Comparison of ENCODE assay signal across 1 cellular context in the genomic region with DNA sequence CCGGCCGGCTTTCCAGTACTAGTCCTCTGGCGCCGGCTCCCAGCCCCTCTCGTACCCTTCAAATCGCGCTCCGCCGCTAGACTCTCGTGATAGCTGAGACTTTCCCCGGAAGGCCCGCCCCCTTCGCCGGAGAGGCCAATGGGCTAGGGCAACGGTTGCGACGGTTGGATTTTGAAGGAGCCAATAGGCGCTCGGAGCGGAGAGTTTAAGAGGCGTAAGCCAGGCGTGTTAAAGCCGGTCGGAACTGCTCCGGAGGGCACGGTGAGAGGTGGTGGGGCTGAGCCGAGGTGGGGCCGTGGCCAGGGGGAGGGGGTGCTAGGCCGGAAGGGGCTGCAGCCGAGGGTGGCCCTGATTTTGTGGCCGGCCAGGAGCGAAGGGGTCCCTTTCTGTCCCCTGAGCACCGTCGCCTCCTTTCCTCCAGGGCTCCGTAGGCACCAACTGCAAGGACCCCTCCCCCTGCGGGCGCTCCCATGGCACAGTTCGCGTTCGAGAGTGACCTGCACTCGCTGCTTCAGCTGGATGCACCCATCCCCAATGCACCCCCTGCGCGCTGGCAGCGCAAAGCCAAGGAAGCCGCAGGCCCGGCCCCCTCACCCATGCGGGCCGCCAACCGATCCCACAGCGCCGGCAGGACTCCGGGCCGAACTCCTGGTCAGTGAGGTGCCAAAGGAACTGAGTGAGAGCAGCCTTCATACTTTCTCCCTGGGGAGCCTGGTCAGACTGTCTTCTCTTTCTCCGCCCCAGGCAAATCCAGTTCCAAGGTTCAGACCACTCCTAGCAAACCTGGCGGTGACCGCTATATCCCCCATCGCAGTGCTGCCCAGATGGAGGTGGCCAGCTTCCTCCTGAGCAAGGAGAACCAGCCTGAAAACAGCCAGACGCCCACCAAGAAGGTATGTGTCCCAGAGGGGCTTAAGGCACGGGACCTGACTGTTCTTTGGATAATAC.
TF ChIP-seq lines count a peak whose summit lies in the region.

CDC20 (plus strand) TSS at position 236 of the 948 bp plus-strand sequence; CDS start at position 471, 235 bp downstream.

TF ChIP-seq in HepG2, 621 proteins besides CTCF, POLR2A, EP300 and RAD21 (continued from another document and continues in another):
- TF ChIP-seq ZXDC (CRISPR knock-in tag; IDR thresholded peaks at IDR 0.05) (0 out of 2 replicates have a peak, but pooled peaks have one; percentile 41), ZNF768 (CRISPR knock-in tag; IDR thresholded peaks at IDR 0.05) (no peak), ZNF558 (CRISPR knock-in tag; IDR thresholded peaks at IDR 0.05; ENCODE audit: borderline replicate concordance) (no peak), ZNF530 (CRISPR knock-in tag; IDR thresholded peaks at IDR 0.05; ENCODE audit: low read depth) (no peak), CCDC6 (CRISPR knock-in tag; IDR thresholded peaks at IDR 0.05) (peak; percentile 99), YY1 (IDR thresholded peaks at IDR 0.05; ENCODE audit: insufficient read depth, insufficient replicate concordance, low read depth, low read length) (no peak), ZSCAN29 (CRISPR knock-in tag; conservative IDR thresholded peaks at IDR 0.05) (no peak), KDM6A (CRISPR knock-in tag; IDR thresholded peaks at IDR 0.05; ENCODE audit: low read depth) (no peak), ZBTB3 (CRISPR knock-in tag; IDR thresholded peaks at IDR 0.05; ENCODE audit: borderline replicate concordance, low read depth) (no peak), MBD4 (IDR thresholded peaks at IDR 0.05; ENCODE audit: borderline replicate concordance, low read length) (no peak), ZNF737 (CRISPR knock-in tag; IDR thresholded peaks at IDR 0.05; ENCODE audit: borderline replicate concordance) (no peak), ZBTB26 (CRISPR knock-in tag; IDR thresholded peaks at IDR 0.05; ENCODE audit: borderline replicate concordance) (no peak), ZC3H4 (CRISPR knock-in tag; IDR thresholded peaks at IDR 0.05; ENCODE audit: borderline replicate concordance) (no peak), BRCA1 (CRISPR knock-in tag; IDR thresholded peaks at IDR 0.05) (no peak), ZNF687 (CRISPR knock-in tag; IDR thresholded peaks at IDR 0.05) (peak; percentile 70), ZSCAN20 (CRISPR knock-in tag; IDR thresholded peaks at IDR 0.05; ENCODE audit: borderline replicate concordance) (no peak), ZNF788 (CRISPR knock-in tag; IDR thresholded peaks at IDR 0.05; ENCODE audit: borderline replicate concordance) (peak; percentile 45; the same call in 1 of the 2 replicates), ZBTB38 (CRISPR knock-in tag; IDR thresholded peaks at IDR 0.05) (no peak), TAF1 (CRISPR knock-in tag; IDR thresholded peaks at IDR 0.05) (peak; percentile 54; the same call in 1 of the 2 replicates), ZNF513 (CRISPR knock-in tag; conservative IDR thresholded peaks at IDR 0.05) (no peak), SMARCC2 (IDR thresholded peaks at IDR 0.05) (no peak), ELF1 (CRISPR knock-in tag; IDR thresholded peaks at IDR 0.05) (peak; percentile 78), DDIT3 (CRISPR knock-in tag; IDR thresholded peaks at IDR 0.05) (no peak), GATAD1 (CRISPR knock-in tag; IDR thresholded peaks at IDR 0.05) (peak; percentile 91), JUND (CRISPR knock-in tag; IDR thresholded peaks at IDR 0.05) (no peak), ZNF577 (CRISPR knock-in tag; IDR thresholded peaks at IDR 0.05; ENCODE audit: borderline replicate concordance, low read depth) (no peak)
- TF ChIP-seq, protein P1, sequence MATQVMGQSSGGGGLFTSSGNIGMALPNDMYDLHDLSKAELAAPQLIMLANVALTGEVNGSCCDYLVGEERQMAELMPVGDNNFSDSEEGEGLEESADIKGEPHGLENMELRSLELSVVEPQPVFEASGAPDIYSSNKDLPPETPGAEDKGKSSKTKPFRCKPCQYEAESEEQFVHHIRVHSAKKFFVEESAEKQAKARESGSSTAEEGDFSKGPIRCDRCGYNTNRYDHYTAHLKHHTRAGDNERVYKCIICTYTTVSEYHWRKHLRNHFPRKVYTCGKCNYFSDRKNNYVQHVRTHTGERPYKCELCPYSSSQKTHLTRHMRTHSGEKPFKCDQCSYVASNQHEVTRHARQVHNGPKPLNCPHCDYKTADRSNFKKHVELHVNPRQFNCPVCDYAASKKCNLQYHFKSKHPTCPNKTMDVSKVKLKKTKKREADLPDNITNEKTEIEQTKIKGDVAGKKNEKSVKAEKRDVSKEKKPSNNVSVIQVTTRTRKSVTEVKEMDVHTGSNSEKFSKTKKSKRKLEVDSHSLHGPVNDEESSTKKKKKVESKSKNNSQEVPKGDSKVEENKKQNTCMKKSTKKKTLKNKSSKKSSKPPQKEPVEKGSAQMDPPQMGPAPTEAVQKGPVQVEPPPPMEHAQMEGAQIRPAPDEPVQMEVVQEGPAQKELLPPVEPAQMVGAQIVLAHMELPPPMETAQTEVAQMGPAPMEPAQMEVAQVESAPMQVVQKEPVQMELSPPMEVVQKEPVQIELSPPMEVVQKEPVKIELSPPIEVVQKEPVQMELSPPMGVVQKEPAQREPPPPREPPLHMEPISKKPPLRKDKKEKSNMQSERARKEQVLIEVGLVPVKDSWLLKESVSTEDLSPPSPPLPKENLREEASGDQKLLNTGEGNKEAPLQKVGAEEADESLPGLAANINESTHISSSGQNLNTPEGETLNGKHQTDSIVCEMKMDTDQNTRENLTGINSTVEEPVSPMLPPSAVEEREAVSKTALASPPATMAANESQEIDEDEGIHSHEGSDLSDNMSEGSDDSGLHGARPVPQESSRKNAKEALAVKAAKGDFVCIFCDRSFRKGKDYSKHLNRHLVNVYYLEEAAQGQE (IDR thresholded peaks at IDR 0.05; ENCODE audit: borderline replicate concordance in 1 of 2, low read depth in 1 of 2, low read length in 2 of 2) = no peak
- TF ChIP-seq, protein P2, sequence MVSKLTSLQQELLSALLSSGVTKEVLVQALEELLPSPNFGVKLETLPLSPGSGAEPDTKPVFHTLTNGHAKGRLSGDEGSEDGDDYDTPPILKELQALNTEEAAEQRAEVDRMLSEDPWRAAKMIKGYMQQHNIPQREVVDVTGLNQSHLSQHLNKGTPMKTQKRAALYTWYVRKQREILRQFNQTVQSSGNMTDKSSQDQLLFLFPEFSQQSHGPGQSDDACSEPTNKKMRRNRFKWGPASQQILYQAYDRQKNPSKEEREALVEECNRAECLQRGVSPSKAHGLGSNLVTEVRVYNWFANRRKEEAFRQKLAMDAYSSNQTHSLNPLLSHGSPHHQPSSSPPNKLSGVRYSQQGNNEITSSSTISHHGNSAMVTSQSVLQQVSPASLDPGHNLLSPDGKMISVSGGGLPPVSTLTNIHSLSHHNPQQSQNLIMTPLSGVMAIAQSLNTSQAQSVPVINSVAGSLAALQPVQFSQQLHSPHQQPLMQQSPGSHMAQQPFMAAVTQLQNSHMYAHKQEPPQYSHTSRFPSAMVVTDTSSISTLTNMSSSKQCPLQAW (CRISPR knock-in tag; IDR thresholded peaks at IDR 0.05) = 0 out of 2 replicates have a peak, but pooled peaks have one; percentile 58
- TF ChIP-seq, protein P3, sequence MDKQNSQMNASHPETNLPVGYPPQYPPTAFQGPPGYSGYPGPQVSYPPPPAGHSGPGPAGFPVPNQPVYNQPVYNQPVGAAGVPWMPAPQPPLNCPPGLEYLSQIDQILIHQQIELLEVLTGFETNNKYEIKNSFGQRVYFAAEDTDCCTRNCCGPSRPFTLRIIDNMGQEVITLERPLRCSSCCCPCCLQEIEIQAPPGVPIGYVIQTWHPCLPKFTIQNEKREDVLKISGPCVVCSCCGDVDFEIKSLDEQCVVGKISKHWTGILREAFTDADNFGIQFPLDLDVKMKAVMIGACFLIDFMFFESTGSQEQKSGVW (CRISPR knock-in tag; IDR thresholded peaks at IDR 0.05; ENCODE audit: borderline replicate concordance) = no peak
- TF ChIP-seq, protein P4, sequence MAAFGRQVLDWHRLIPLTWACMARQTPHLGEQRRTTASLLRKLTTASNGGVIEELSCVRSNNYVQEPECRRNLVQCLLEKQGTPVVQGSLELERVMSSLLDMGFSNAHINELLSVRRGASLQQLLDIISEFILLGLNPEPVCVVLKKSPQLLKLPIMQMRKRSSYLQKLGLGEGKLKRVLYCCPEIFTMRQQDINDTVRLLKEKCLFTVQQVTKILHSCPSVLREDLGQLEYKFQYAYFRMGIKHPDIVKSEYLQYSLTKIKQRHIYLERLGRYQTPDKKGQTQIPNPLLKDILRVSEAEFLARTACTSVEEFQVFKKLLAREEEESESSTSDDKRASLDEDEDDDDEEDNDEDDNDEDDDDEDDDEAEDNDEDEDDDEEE (CRISPR knock-in tag; IDR thresholded peaks at IDR 0.05) = no peak
- TF ChIP-seq, protein P5, sequence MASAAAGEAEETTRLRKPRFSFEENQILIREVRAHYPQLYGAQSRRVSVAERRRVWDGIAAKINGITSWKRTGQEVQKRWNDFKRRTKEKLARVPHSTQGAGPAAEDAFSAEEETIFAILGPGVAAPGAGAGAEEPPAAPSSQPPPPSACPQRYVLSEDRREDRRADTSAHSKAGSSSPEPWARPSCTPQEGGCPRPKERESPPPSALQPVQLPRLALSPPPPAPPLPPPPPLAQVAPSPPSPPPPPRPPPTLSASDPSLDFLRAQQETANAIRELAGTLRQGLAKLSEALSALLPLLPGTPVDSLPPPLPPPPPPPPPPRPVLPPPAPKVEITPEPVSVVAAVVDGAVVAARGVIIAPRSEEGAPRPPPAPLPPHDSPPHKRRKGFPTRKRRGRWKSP (CRISPR knock-in tag; IDR thresholded peaks at IDR 0.05) = peak; percentile 91; the same call in 1 of the 2 replicates
- TF ChIP-seq, protein P6, sequence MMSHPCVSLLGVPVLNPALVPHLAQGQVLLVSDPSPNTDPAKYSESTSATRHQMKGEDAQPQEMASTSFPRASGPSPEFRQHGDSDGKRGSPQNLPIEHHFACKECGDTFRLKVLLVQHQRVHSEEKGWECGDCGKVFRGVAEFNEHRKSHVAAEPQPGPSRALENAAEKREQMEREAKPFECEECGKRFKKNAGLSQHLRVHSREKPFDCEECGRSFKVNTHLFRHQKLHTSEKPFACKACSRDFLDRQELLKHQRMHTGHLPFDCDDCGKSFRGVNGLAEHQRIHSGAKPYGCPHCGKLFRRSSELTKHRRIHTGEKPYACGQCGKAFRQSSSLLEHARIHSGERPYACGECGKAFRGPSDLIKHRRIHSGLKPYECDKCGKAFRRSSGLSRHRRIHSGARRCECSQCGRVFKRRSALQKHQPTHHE (CRISPR knock-in tag; IDR thresholded peaks at IDR 0.05; ENCODE audit: borderline replicate concordance) = no peak; the same call in 1 of the 2 replicates
